ENCODE assay signal across 1 cellular context in the genomic region with DNA sequence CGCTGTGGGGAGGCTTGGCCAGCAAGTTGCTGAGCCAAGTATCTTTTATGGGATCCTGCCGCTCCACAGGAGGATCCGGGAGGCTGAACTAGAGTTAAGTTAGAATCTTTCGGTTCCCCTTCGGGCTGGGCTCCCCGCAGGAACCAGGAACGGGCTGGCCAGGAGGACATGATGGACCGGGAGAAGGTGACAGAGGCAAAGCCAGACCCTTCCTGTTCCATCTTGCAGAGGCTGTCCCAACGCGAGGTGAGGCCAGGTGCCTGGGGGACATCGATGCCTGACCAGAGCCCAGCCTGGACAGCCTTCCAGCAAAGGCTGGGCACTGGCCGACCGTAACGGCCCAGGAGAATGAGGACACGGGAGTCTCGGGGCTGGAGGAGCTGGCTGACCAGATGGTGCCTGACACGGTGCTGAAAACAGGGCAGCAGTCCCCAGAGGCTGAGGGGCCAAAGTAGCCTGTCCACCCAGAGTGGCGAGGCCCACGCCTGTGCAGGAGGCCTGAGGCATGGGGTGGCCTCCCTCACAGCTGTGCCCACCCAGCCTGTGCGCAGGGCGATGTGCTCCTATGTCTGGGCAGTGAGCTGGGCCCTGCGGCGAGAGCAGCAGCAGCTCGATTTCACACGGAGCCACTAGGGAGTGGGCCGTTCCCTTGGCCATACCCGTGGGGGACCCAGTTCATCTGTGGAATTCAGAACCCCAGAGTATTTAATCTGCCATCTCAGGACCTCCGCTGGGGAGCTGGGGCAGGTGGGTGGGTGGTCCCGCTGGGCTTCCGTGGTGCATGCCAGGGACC.
TF ChIP-seq lines count a peak whose summit lies in the region.

No MANE protein-coding gene starts in this region.

TF ChIP-seq in A549, 52 proteins besides CTCF, POLR2A, EP300 and RAD21:
- TF ChIP-seq EHF (CRISPR knock-in tag; IDR thresholded peaks at IDR 0.05) (no peak), EHMT2 (IDR thresholded peaks at IDR 0.05; ENCODE audit: low read depth) (no peak), SREBF2 (IDR thresholded peaks at IDR 0.05) (no peak), FOSL2 (IDR thresholded peaks at IDR 0.05) (no peak), FOSL2 (CRISPR knock-in tag; IDR thresholded peaks at IDR 0.05) (no peak), RNF2 (IDR thresholded peaks at IDR 0.05; ENCODE audit: borderline replicate concordance, low read depth) (no peak), RFX5 (IDR thresholded peaks at IDR 0.05) (no peak), NFE2L2 (conservative IDR thresholded peaks at IDR 0.05; ENCODE audit: low read length) (no peak), MYC (IDR thresholded peaks at IDR 0.05; ENCODE audit: borderline replicate concordance, low read length) (no peak), TP53 (CRISPR knock-in tag; IDR thresholded peaks at IDR 0.05) (no peak), JUNB (IDR thresholded peaks at IDR 0.05) (no peak), CEBPB (IDR thresholded peaks at IDR 0.05) (no peak), NR3C1 (IDR thresholded peaks at IDR 0.05) (no peak), HEYL (CRISPR knock-in tag; IDR thresholded peaks at IDR 0.05) (no peak), KDM1A (IDR thresholded peaks at IDR 0.05; ENCODE audit: low read depth) (no peak), JUN (IDR thresholded peaks at IDR 0.05) (no peak)
- TF ChIP-seq, protein P1, sequence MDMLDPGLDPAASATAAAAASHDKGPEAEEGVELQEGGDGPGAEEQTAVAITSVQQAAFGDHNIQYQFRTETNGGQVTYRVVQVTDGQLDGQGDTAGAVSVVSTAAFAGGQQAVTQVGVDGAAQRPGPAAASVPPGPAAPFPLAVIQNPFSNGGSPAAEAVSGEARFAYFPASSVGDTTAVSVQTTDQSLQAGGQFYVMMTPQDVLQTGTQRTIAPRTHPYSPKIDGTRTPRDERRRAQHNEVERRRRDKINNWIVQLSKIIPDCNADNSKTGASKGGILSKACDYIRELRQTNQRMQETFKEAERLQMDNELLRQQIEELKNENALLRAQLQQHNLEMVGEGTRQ (IDR thresholded peaks at IDR 0.05) = no peak
- TF ChIP-seq, protein P2, sequence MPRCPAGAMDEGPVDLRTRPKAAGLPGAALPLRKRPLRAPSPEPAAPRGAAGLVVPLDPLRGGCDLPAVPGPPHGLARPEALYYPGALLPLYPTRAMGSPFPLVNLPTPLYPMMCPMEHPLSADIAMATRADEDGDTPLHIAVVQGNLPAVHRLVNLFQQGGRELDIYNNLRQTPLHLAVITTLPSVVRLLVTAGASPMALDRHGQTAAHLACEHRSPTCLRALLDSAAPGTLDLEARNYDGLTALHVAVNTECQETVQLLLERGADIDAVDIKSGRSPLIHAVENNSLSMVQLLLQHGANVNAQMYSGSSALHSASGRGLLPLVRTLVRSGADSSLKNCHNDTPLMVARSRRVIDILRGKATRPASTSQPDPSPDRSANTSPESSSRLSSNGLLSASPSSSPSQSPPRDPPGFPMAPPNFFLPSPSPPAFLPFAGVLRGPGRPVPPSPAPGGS (IDR thresholded peaks at IDR 0.05) = no peak
- TF ChIP-seq, protein P3, sequence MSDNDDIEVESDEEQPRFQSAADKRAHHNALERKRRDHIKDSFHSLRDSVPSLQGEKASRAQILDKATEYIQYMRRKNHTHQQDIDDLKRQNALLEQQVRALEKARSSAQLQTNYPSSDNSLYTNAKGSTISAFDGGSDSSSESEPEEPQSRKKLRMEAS (IDR thresholded peaks at IDR 0.05) = no peak
- TF ChIP-seq, protein P4, sequence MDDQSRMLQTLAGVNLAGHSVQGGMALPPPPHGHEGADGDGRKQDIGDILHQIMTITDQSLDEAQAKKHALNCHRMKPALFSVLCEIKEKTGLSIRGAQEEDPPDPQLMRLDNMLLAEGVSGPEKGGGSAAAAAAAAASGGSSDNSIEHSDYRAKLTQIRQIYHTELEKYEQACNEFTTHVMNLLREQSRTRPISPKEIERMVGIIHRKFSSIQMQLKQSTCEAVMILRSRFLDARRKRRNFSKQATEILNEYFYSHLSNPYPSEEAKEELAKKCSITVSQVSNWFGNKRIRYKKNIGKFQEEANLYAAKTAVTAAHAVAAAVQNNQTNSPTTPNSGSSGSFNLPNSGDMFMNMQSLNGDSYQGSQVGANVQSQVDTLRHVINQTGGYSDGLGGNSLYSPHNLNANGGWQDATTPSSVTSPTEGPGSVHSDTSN (IDR thresholded peaks at IDR 0.05) = no peak
TF ChIP-seq in A549: peak in this region for 0.
